Comparison of ENCODE assay signal across 7 cellular contexts in the genomic region with DNA sequence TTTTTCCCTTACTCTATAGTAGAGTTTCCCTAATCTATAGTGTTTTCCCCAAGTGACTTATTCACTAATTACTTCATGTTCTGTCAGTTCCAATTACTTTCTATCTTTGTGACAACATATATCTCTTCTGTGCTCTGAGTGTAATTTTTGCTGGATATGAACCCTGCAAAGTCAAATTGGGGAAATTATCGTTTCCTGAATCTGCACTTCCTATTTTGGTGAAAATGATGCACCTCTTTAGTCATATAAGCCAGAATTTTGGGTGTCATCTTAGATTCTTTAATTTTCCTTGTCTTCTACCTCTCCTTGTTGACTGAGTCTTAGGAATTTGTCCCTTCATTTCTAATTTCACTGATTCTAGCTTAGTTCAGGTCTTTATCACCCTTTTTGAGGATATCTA.
"Had no signal": no experiment of that assay in that cellular context is flagged by ENCODE, and none has a peak within 500 bp of the region (broad histone marks: within the 10 kb centered on the region; RNA-seq: fewer than 3 reads in every experiment).

No MANE protein-coding gene starts in this region.

- DNase-seq: GM23248, GOT3, H7, HFFc6, KG1 had no signal

- ATAC-seq: HCT116, HepG2 had no signal
